ENCODE assay signal across 22 cellular contexts in genomic region chr1:15196069-15196468, GRCh38. TPM values are rescaled to one million over a fixed set of nuclear protein-coding genes. Genes with fewer than 3 reads are reported as not detected.
"Had no signal": no experiment of that assay in that cellular context is flagged by ENCODE, and none has a peak within 500 bp of the region (broad histone marks: within the 10 kb centered on the region; RNA-seq: fewer than 3 reads in every experiment).

No MANE protein-coding gene starts in this region.

- H3K27ac Mint-ChIP-seq: activated naive CD8-positive, alpha-beta T cell; mesothelial cell of epicardium; naive B cell; nephron progenitor cell; stimulated activated naive B cell treated with anti-CD40 and anti-IgM and Interleukin-4, amounts not matched to agents 10 μg/mL and 1 μg/mL and 100 μg/mL, for 72 hours had no signal

- H3K27ac ChIP-seq: gastrocnemius medialis, prostate gland, sigmoid colon, tibial nerve had no signal

- H3K9me3 ChIP-seq: gastrocnemius medialis, pancreas, prostate gland, sigmoid colon, tibial nerve had no signal

- H3K4me1 Mint-ChIP-seq: naive B cell; stimulated activated naive B cell treated with anti-CD40 and anti-IgM and Interleukin-4, amounts not matched to agents 10 μg/mL and 1 μg/mL and 100 μg/mL, for 72 hours had no signal

- ATAC-seq: gastrocnemius medialis; pancreas; stimulated activated naive B cell treated with anti-CD40 and anti-IgM and Interleukin-4, amounts not matched to agents 10 μg/mL and 1 μg/mL and 100 μg/mL, for 72 hours had no signal

- H3K9me3 Mint-ChIP-seq: mesothelial cell of epicardium; naive B cell; nephron progenitor cell; stimulated activated naive B cell treated with anti-CD40 and anti-IgM and Interleukin-4, amounts not matched to agents 10 μg/mL and 1 μg/mL and 100 μg/mL, for 72 hours had no signal

- H3K36me3 ChIP-seq: gastrocnemius medialis, pancreas, prostate gland, sigmoid colon, tibial nerve had no signal

- H3K4me3 Mint-ChIP-seq: activated naive CD8-positive, alpha-beta T cell; mesothelial cell of epicardium; nephron progenitor cell; stimulated activated naive B cell treated with anti-CD40 and anti-IgM and Interleukin-4, amounts not matched to agents 10 μg/mL and 1 μg/mL and 100 μg/mL, for 72 hours had no signal

- H3K27me3 ChIP-seq: gastrocnemius medialis, pancreas, sigmoid colon, tibial nerve had no signal

- DNase-seq: activated CD4-positive, alpha-beta T cell treated with anti-CD3 and anti-CD28 coated beads for 4 hours; activated CD4-positive, alpha-beta T cell treated with anti-CD3 and anti-CD28 coated beads, Interleukin-2, amount 50 U/mL, for 4 hours; activated effector memory CD4-positive, alpha-beta T cell treated with Interleukin-2 at 50 U/mL for 16 hours; activated naive CD4-positive, alpha-beta T cell treated with Interleukin-2 at 50 U/mL for 16 hours; activated T-cell treated with anti-CD3 and anti-CD28 coated beads for 4 hours; erythroblast; gastrocnemius medialis; glutamatergic neuron; left cardiac atrium; naive B cell; nephron progenitor cell; pancreas; retina; sigmoid colon; small intestine; stimulated activated CD4-positive, alpha-beta T cell treated with anti-CD3 and anti-CD28 coated beads, Interleukin-4, amount 100 ng/mL, for 24 hours; stimulated activated naive B cell treated with anti-CD40 and anti-IgM and Interleukin-4, amounts not matched to agents 10 μg/mL and 1 μg/mL and 100 μg/mL, for 72 hours had no signal

- H3K4me1 ChIP-seq: gastrocnemius medialis, prostate gland, tibial nerve had no signal

- H3K4me3 ChIP-seq: gastrocnemius medialis, pancreas, prostate gland, sigmoid colon, tibial nerve had no signal

- FAIRE-seq: pancreas, small intestine had no signal

- H3K36me3 Mint-ChIP-seq: activated naive CD8-positive, alpha-beta T cell; mesothelial cell of epicardium; naive B cell; stimulated activated naive B cell treated with anti-CD40 and anti-IgM and Interleukin-4, amounts not matched to agents 10 μg/mL and 1 μg/mL and 100 μg/mL, for 72 hours had no signal

RNA-seq across cellular contexts. Expression of gene FHAD1, which starts 51.0 kb away (rescaled TPM):
- total RNA-seq: gastrocnemius medialis; T-helper 1 cell treated with Interleukin-12 subunit alpha and Interleukin-12 subunit beta and Interleukin-4 antibody, amounts not matched to agents 30 ng/mL and 1 ng/mL, for 36 hours had no signal
